Comparison of ENCODE assay signal across 15 cellular contexts in the genomic region with DNA sequence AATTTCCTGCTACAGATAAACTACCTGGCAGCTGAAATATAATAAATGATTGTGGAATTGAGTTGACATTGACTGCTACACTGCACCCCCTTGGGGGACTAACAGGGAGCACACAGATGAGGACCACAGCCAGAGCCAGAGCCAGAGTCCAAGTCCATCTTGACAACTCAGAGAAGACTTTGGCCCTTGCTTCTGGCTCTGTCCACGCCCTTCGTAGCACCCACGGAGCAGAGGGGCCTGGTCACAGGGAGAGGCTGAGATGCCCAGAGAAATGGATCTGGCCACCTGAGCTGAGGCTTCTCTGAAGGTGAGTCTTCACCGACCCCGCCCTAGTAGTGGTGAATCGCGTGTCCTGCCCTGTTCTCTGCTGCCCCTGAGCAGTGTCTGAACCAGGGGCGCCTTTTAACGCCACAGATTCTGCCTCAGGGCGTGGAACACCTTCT. TPM values are rescaled to one million over a fixed set of nuclear protein-coding genes. Genes with fewer than 3 reads are reported as not detected.
A peak's percentile ranks its signal among the peaks of the same experiment; 100 is the strongest.
DNase-seq lines count a peak whose midpoint lies in the region; ATAC-seq and TF ChIP-seq lines count a peak whose summit lies in the region.
"Had no signal": no experiment of that assay in that cellular context is flagged by ENCODE, and none has a peak within 500 bp of the region (broad histone marks: within the 10 kb centered on the region; RNA-seq: fewer than 3 reads in every experiment).

No MANE protein-coding gene starts in this region.

- ATAC-seq in heart right ventricle (no peak), Right ventricle myocardium inferior (no peak), GM18907 (IDR thresholded peaks at IDR 0.05; ENCODE audit: unreplicated experiment) (no peak), HG03175 (IDR thresholded peaks at IDR 0.05; ENCODE audit: unreplicated experiment) (no peak), GM19452 (IDR thresholded peaks at IDR 0.05; ENCODE audit: unreplicated experiment) (no peak)
- ATAC-seq: activated naive CD4-positive, alpha-beta T cell treated with anti-CD3 and anti-CD28 coated beads, Interleukin-2, amount 50 U/mL, for 72 hours; heart left ventricle; stimulated activated naive CD8-positive, alpha-beta T cell treated with anti-CD3 and anti-CD28 coated beads, Interleukin-15, amount 100 ng/mL, for 72 hours; T-cell had no signal

- CTCF ChIA-PET in mammary epithelial cell (lab: Charles Lee; ENCODE audit: low non-redundant PET), result interaction anchor here (0.6 kb wide), 1 partner anchor 37 kb away, joined by 4 read pairs; no protein-coding TSS in a partner anchor

- no peak overlapping the region for H2AK5ac ChIP-seq in mesenchymal stem cell (ENCODE audit: low read length, severe bottlenecking)

- BruUV-seq in mammary epithelial cell (replicated peaks; lab: Mats Ljungman, UMichigan), result TSS peak; percentile 60

- peak overlapping the region in 1 of 2 experiments; percentile 95 for H2BK12ac ChIP-seq in mesenchymal stem cell (ENCODE audit: low read length in 2 of 2)

- H2BK120ac ChIP-seq in mesenchymal stem cell (ENCODE audit: low read depth, low read length), result no peak overlapping the region

- H3K4ac ChIP-seq in mesenchymal stem cell (ENCODE audit: low read depth in 1 of 2, low read length in 2 of 2), result peak overlapping the region in 1 of 2 experiments; percentile 62

- no peaks in the 10 kb centered on the region for H4K20me1 ChIP-seq in mammary epithelial cell (ENCODE audit: insufficient read depth, low read length)

- H3K4me2 ChIP-seq in mammary epithelial cell (ENCODE audit: insufficient read depth, low read depth, low read length) (no peak overlapping the region), mesenchymal stem cell (ENCODE audit: low read length, poor library complexity, severe bottlenecking) (no peak overlapping the region)

- no peak overlapping the region for H2BK5ac ChIP-seq in mesenchymal stem cell (ENCODE audit: low read depth, low read length, poor library complexity, severe bottlenecking)

- TF ChIP-seq EP300 in suprapubic skin (IDR thresholded peaks at IDR 0.05), result no peak

- peak overlapping the region in 1 of 2 experiments; percentile 63 for H3K14ac ChIP-seq in mesenchymal stem cell (ENCODE audit: low read length in 2 of 2)

- H3K23ac ChIP-seq in mesenchymal stem cell (ENCODE audit: low read length in 2 of 2), result no peak overlapping the region

- H4K91ac ChIP-seq in mesenchymal stem cell (ENCODE audit: low read length), result peak overlapping the region; percentile 12

- no peak overlapping the region for H4K8ac ChIP-seq in mesenchymal stem cell (ENCODE audit: low read length)

- DNase-seq in heart right ventricle (no peak), Right ventricle myocardium inferior (ENCODE audit: missing footprints) (no peak), mammary epithelial cell (peak; percentile 70), mesenchymal stem cell (no peak), suprapubic skin (ENCODE audit: low spot score in 2 of 2) (no peak)
- DNase-seq: activated CD4-positive, alpha-beta T cell treated with anti-CD3 and anti-CD28 coated beads for 1 hour; CD8-positive, alpha-beta memory T cell; heart left ventricle; NCI-H1417; stimulated activated naive CD8-positive, alpha-beta T cell treated with anti-CD3 and anti-CD28 coated beads, Interleukin-15, amount 100 ng/mL, for 72 hours; T-cell had no signal

- no peaks in the 10 kb centered on the region for H3K79me2 ChIP-seq in mammary epithelial cell (ENCODE audit: insufficient read depth, low read length)

- intact Hi-C loops in heart right ventricle (cut with DNase I) (loop anchor here in 4 of 10 donors (5.0 kb wide), 3 partner anchors 34 to 71 kb away; a partner anchor contains a TSS), Right ventricle myocardium inferior (cut with DNase I) (no loop called here), mammary epithelial cell (cut with micrococcal nuclease) (no loop called here)

- H3K9me3 ChIP-seq in heart right ventricle, result no peaks in the 10 kb centered on the region
- H3K9me3 ChIP-seq in mammary epithelial cell (replicated peaks; ENCODE audit: insufficient read depth, low read length), result no peaks in the 10 kb centered on the region
- no peaks in the 10 kb centered on the region for H3K9me3 ChIP-seq in mesenchymal stem cell (ENCODE audit: control insufficient read depth, low read length)
- H3K9me3 ChIP-seq in suprapubic skin, result no peaks in the 10 kb centered on the region
- H3K9me3 ChIP-seq: heart left ventricle had no signal

- H3K4me3 ChIP-seq in heart right ventricle (no peak overlapping the region), mammary epithelial cell (replicated peaks in 1 of 3; ENCODE audit: insufficient read depth in 1 of 3, low read depth in 2 of 3, low read length in 3 of 3) (no peak overlapping the region), mesenchymal stem cell (ENCODE audit: insufficient read depth in 1 of 2, low read depth in 1 of 2, low read length in 2 of 2) (peak overlapping the region in 1 of 2 experiments; percentile 36), suprapubic skin (no peak overlapping the region)
- H3K4me3 ChIP-seq: heart left ventricle had no signal

- H2BK15ac ChIP-seq in mesenchymal stem cell (ENCODE audit: low read depth, poor library complexity, severe bottlenecking), result peak overlapping the region; percentile 64

- dilution Hi-C loops in mammary epithelial cell (cut with HindIII; ENCODE audit: low sequenced_read_pairs), result loop anchor here (5.0 kb wide), 1 partner anchor 34 kb away; a partner anchor contains a TSS

- no peaks in the 10 kb centered on the region for H3K36me3 ChIP-seq in heart right ventricle
- H3K36me3 ChIP-seq in mammary epithelial cell (ENCODE audit: insufficient read depth, low read length), result no peaks in the 10 kb centered on the region
- no peaks in the 10 kb centered on the region for H3K36me3 ChIP-seq in mesenchymal stem cell (ENCODE audit: control insufficient read depth in 1 of 2, insufficient read depth in 2 of 2, low read depth in 1 of 2, low read length in 2 of 2)
- H3K36me3 ChIP-seq in suprapubic skin, result no peaks in the 10 kb centered on the region
- H3K36me3 ChIP-seq: heart left ventricle had no signal

- TF ChIP-seq POLR2A in suprapubic skin (IDR thresholded peaks at IDR 0.05), result no peak

- no peak for TF ChIP-seq CTCF in heart right ventricle (IDR thresholded peaks at IDR 0.05)
- peak in 1 of 2 donors; percentile 17 for TF ChIP-seq CTCF in mammary epithelial cell (conservative IDR thresholded peaks at IDR 0.05 in 1 of 2, IDR thresholded peaks at IDR 0.05 in 1 of 2; ENCODE audit: extremely low read depth in 1 of 2, insufficient read depth in 1 of 2, low read depth in 1 of 2, low read length in 2 of 2)
- TF ChIP-seq CTCF in suprapubic skin (IDR thresholded peaks at IDR 0.05), result no peak

- peak overlapping the region; percentile 43 for H2AFZ ChIP-seq in mammary epithelial cell (ENCODE audit: low read depth, low read length)
- H2AFZ ChIP-seq in mesenchymal stem cell (ENCODE audit: low read depth, low read length), result no peak overlapping the region

- peak overlapping the region in 1 of 2 experiments; percentile 89 for H3K18ac ChIP-seq in mesenchymal stem cell (ENCODE audit: low read depth in 1 of 2, low read length in 2 of 2)

- H3K9ac ChIP-seq in mammary epithelial cell (ENCODE audit: insufficient read depth, low read length) (no peak overlapping the region), mesenchymal stem cell (ENCODE audit: low read length) (peak overlapping the region; percentile 64)

- in situ Hi-C loops in mammary epithelial cell (cut with MboI; ENCODE audit: low sequenced_read_pairs in 2 of 2), result no loop called here

- H3K27me3 ChIP-seq in heart right ventricle (no peaks in the 10 kb centered on the region), mammary epithelial cell (ENCODE audit: insufficient read depth, low read length) (no peaks in the 10 kb centered on the region), mesenchymal stem cell (ENCODE audit: control insufficient read depth in 1 of 2, insufficient read depth in 1 of 2, low read length in 2 of 2) (no peaks in the 10 kb centered on the region), suprapubic skin (no peaks in the 10 kb centered on the region)
- H3K27me3 ChIP-seq: heart left ventricle had no signal

- H3K27ac ChIP-seq in heart right ventricle, result peak overlapping the region in 8 of 10 donors; percentile 12 to 64 (median 23)
- H3K27ac ChIP-seq in mammary epithelial cell (ENCODE audit: insufficient read depth, low read depth, low read length), result peak overlapping the region; percentile 73
- no peak overlapping the region for H3K27ac ChIP-seq in mesenchymal stem cell (ENCODE audit: low read length, poor library complexity, severe bottlenecking)
- H3K27ac ChIP-seq in suprapubic skin, result peak overlapping the region; percentile 67

- peaks cover 0 to 84% (median 48%) of the 10 kb centered on the region in 9 donors for H3K4me1 ChIP-seq in heart right ventricle
- H3K4me1 ChIP-seq in mammary epithelial cell (ENCODE audit: insufficient read depth, low read length), result peaks cover 45% of the 10 kb centered on the region
- H3K4me1 ChIP-seq in mesenchymal stem cell (ENCODE audit: control insufficient read depth, insufficient read depth, low read depth, low read length), result peaks cover 23% of the 10 kb centered on the region
- peaks cover 38% of the 10 kb centered on the region for H3K4me1 ChIP-seq in suprapubic skin

- WGBS in heart right ventricle, 2 donors, result 92 to 94% methylated on average over 10 of the region's 10 CpGs
- 52% methylated on average over 10 of the region's 10 CpGs for WGBS in mammary epithelial cell (ENCODE audit: low coverage, missing lambda C conversion rate)
- WGBS in mesenchymal stem cell, result 91% methylated on average over 10 of the region's 10 CpGs
- WGBS in suprapubic skin, result 73% methylated on average over 3 of the region's 10 CpGs

- no peaks in the 10 kb centered on the region for H3K79me1 ChIP-seq in mesenchymal stem cell (replicated peaks; ENCODE audit: low read length, poor library complexity, severe bottlenecking)

RNA-seq across cellular contexts. Expression of a gene that starts 35.8 kb away (rescaled TPM):
- total RNA-seq in heart right ventricle, result 100 to 1,000 TPM in 8 of 10 donors, 10 to 100 TPM in 2; 94.5 to 460 (median 129) TPM
- polyA plus RNA-seq in heart right ventricle, result 10 to 100 TPM; 81.7 to 93.4 TPM
- total RNA-seq in Right ventricle myocardium inferior, result 118 TPM
- 100 to 1,000 TPM; 213 to 257 TPM for total RNA-seq in mammary epithelial cell
- polyA plus RNA-seq in mammary epithelial cell, result 279 TPM
- polyA minus RNA-seq in mammary epithelial cell, result 256 TPM
- polyA plus RNA-seq in mesenchymal stem cell (2013, experiment 1 of 2), result 181 TPM
- 182 TPM for polyA plus RNA-seq in mesenchymal stem cell (2013, experiment 2 of 2)
- total RNA-seq in suprapubic skin, result 100 to 1,000 TPM; 153 to 234 (median 167) TPM

RNA-seq across cellular contexts. Expression of a gene that starts 58.1 kb away (rescaled TPM):
- total RNA-seq in heart right ventricle (10 to 100 TPM; 18.2 to 31.1 (median 21.6) TPM), Right ventricle myocardium inferior (26.9 TPM), mammary epithelial cell (10 to 100 TPM; 42.7 to 43.3 TPM), suprapubic skin (10 to 100 TPM; 23.2 to 38.9 (median 27.7) TPM)
- polyA plus RNA-seq in heart right ventricle (10 to 100 TPM; 14.0 to 24.5 TPM), mammary epithelial cell (42.4 TPM)
- 59.1 TPM for polyA minus RNA-seq in mammary epithelial cell
- 39.8 TPM for polyA plus RNA-seq in mesenchymal stem cell (2013, experiment 1 of 2)
- polyA plus RNA-seq in mesenchymal stem cell (2013, experiment 2 of 2), result 41.1 TPM
